1 cellular context compared by ENCODE assay signal in the genomic region with DNA sequence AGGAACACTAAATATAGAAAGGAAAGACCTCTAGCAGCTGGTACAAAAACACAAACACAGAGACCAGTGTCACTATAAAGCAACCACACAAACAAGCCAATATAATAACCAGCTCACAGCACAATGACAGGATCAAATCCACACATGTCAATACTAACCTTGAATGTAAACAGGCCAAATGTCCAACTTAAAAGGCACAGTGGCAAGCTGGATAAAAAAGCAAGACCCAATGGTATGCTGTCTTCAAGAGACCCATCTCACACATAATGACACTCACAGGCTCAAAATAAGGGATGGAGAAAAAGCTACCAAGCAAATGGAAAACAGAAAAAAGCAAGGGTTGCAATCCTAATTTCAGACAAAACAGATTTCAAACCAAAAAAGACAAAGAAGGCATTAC. TPM values are rescaled to one million over a fixed set of nuclear protein-coding genes. Genes with fewer than 3 reads are reported as not detected.
"Had no signal": no experiment of that assay in that cellular context is flagged by ENCODE, and none has a peak within 500 bp of the region (broad histone marks: within the 10 kb centered on the region; RNA-seq: fewer than 3 reads in every experiment).

No MANE protein-coding gene starts in this region.

RNA-seq across cellular contexts. Expression of gene PTGER4, which starts 22.3 kb away (rescaled TPM):
- polyA plus RNA-seq: K562 had no signal
